Comparison of ENCODE assay signal across 18 cellular contexts in the genomic region with DNA sequence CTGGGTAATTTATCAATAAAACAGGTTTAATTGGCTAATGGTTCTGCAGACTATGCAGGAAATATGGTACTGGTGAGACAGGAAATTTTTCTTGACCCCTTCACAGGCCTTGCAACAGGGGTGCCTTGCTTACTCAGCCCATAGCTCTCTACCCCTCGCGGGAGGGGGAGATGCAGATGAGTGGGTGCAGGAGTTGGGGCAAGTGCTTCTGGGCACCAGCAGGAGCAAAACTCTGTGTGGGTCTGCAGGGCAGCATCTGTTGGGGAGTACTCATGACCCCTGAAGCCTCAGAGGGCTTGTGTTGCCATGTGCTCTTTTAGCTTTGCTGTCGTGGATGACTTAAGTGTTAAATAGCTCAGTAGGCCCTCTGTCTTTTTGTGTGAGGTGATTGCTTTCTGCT. TPM values are rescaled to one million over a fixed set of nuclear protein-coding genes. Genes with fewer than 3 reads are reported as not detected.
A peak's percentile ranks its signal among the peaks of the same experiment; 100 is the strongest.
DNase-seq lines count a peak whose midpoint lies in the region; ATAC-seq and TF ChIP-seq lines count a peak whose summit lies in the region.
"Had no signal": no experiment of that assay in that cellular context is flagged by ENCODE, and none has a peak within 500 bp of the region (broad histone marks: within the 10 kb centered on the region; RNA-seq: fewer than 3 reads in every experiment).

No MANE protein-coding gene starts in this region.

- no peaks in the 10 kb centered on the region for H3K27me3 ChIP-seq in GM23338 (ENCODE audit: insufficient read depth)
- H3K27me3 ChIP-seq: BLaER1 had no signal

- no peak overlapping the region for H3K4me3 ChIP-seq in GM23338
- H3K4me3 ChIP-seq: BLaER1, K562 had no signal

- peaks cover 100% of the 10 kb centered on the region for H3K79me2 ChIP-seq in GM23338 (replicated peaks; ENCODE audit: insufficient read depth)

- DNase-seq in GM23338 (ENCODE audit: low spot score) (no peak), glutamatergic neuron (no peak), NCI-H1105 (lab: John Stamatoyannopoulos, UW) (no peak), natural killer cell (no peak), T-helper 1 cell (no peak)
- DNase-seq: 8988T; Calu3; CD8-positive, alpha-beta T cell; DMS79 treated with DMSO at 0.1 percent for 48 hours; GF-D8; HFFc6; IMR-90 had no signal

- H3K9me3 Mint-ChIP-seq in GM23338: no peaks in the 10 kb centered on the region
- H3K9me3 Mint-ChIP-seq in glutamatergic neuron (ENCODE audit: unreplicated experiment): peaks cover under 1% of the 10 kb centered on the region
- H3K9me3 Mint-ChIP-seq in natural killer cell: peaks cover 7 to 10% of the 10 kb centered on the region in 2 donors
- H3K9me3 Mint-ChIP-seq: CD8-positive, alpha-beta T cell; HFFc6 had no signal

- H2AFZ ChIP-seq in GM23338: no peak overlapping the region

- no peaks in the 10 kb centered on the region for H3K9me2 ChIP-seq in GM23338 (ENCODE audit: insufficient read depth)

- H4K20me1 ChIP-seq in GM23338 (replicated peaks; ENCODE audit: insufficient read depth): peaks cover 16% of the 10 kb centered on the region
- H4K20me1 ChIP-seq: BLaER1 had no signal

- no peaks in the 10 kb centered on the region for H3F3A ChIP-seq in GM23338 (replicated peaks; ENCODE audit: low read depth)

- H3K36me3 ChIP-seq in GM23338 (ENCODE audit: insufficient read depth): no peaks in the 10 kb centered on the region
- H3K36me3 ChIP-seq: BLaER1 had no signal

- peaks cover 55% of the 10 kb centered on the region for H3K4me1 ChIP-seq in GM23338 (ENCODE audit: insufficient read depth)
- H3K4me1 ChIP-seq: BLaER1 had no signal

- H3K27ac Mint-ChIP-seq in GM23338 (peak overlapping the region; percentile 47; the same call in 1 of the 2 replicates), glutamatergic neuron (ENCODE audit: unreplicated experiment) (peak overlapping the region; percentile 68), natural killer cell (no peak overlapping the region)
- H3K27ac Mint-ChIP-seq: CD8-positive, alpha-beta T cell; HFFc6 had no signal

- H3K4me3 Mint-ChIP-seq in GM23338 (no peak overlapping the region; the same call in 2 of the 3 replicates), glutamatergic neuron (ENCODE audit: unreplicated experiment) (no peak overlapping the region), natural killer cell (no peak overlapping the region)
- H3K4me3 Mint-ChIP-seq: CD8-positive, alpha-beta T cell; HFFc6 had no signal

- ATAC-seq in GM23338 (peak; percentile 73), GM18520 (IDR thresholded peaks at IDR 0.05; ENCODE audit: unreplicated experiment) (no peak), natural killer cell (no peak)
- ATAC-seq: CD8-positive, alpha-beta T cell; HCT116; K562 had no signal

- H3K27me3 Mint-ChIP-seq in GM23338 (ENCODE audit: insufficient read depth, low read depth, poor library complexity): no peaks in the 10 kb centered on the region
- H3K27me3 Mint-ChIP-seq in glutamatergic neuron (ENCODE audit: unreplicated experiment): peaks cover 2% of the 10 kb centered on the region
- H3K27me3 Mint-ChIP-seq in natural killer cell (ENCODE audit: low read depth in 2 of 2): no peaks in the 10 kb centered on the region

- TF ChIP-seq CTCF in GM23338 (conservative IDR thresholded peaks at IDR 0.05; ENCODE audit: low read depth in 2 of 2) (no peak), VCaP (conservative IDR thresholded peaks at IDR 0.05) (no peak), glutamatergic neuron (IDR thresholded peaks at IDR 0.05; ENCODE audit: partially characterized antibody, unreplicated experiment) (no peak), natural killer cell (IDR thresholded peaks at IDR 0.05) (no peak)

- H3K27ac ChIP-seq in GM23338 (ENCODE audit: low read depth) (peak overlapping the region; percentile 55), VCaP (peak overlapping the region; percentile 86)
- H3K27ac ChIP-seq: BLaER1, HL-60 had no signal

- H3K4me2 ChIP-seq in GM23338: peak overlapping the region; percentile 11; the same call in 1 of the 2 replicates
- H3K4me2 ChIP-seq: BLaER1 had no signal

- H3K36me3 Mint-ChIP-seq in GM23338 (ENCODE audit: low read depth) (peaks cover 20% of the 10 kb centered on the region; the same call in 2 of the 3 replicates), glutamatergic neuron (ENCODE audit: unreplicated experiment) (no peaks in the 10 kb centered on the region), natural killer cell (no peaks in the 10 kb centered on the region)
- H3K36me3 Mint-ChIP-seq: CD8-positive, alpha-beta T cell had no signal

- intact Hi-C loops in natural killer cell (cut with micrococcal nuclease): no loop called here

- peaks cover 54% of the 10 kb centered on the region for H3K4me1 Mint-ChIP-seq in GM23338
- peaks cover 22% of the 10 kb centered on the region for H3K4me1 Mint-ChIP-seq in glutamatergic neuron (ENCODE audit: low read depth, unreplicated experiment)
- no peaks in the 10 kb centered on the region for H3K4me1 Mint-ChIP-seq in natural killer cell

TF ChIP-seq in GM23338, 12 proteins besides CTCF, POLR2A, EP300 and RAD21 (continues in another document):
- TF ChIP-seq REST (IDR thresholded peaks at IDR 0.05; ENCODE audit: unreplicated experiment) (no peak), POLR2AphosphoS5 (IDR thresholded peaks at IDR 0.05; ENCODE audit: low read depth) (no peak), CREB1 (CRISPR knock-in tag; IDR thresholded peaks at IDR 0.05; ENCODE audit: low read depth) (no peak), EZH2phosphoT487 (IDR thresholded peaks at IDR 0.05; ENCODE audit: unreplicated experiment) (no peak), ZNF331 (CRISPR knock-in tag; IDR thresholded peaks at IDR 0.05; ENCODE audit: low read depth) (no peak), STAT1 (IDR thresholded peaks at IDR 0.05; ENCODE audit: unreplicated experiment) (no peak)
- TF ChIP-seq, protein P1, sequence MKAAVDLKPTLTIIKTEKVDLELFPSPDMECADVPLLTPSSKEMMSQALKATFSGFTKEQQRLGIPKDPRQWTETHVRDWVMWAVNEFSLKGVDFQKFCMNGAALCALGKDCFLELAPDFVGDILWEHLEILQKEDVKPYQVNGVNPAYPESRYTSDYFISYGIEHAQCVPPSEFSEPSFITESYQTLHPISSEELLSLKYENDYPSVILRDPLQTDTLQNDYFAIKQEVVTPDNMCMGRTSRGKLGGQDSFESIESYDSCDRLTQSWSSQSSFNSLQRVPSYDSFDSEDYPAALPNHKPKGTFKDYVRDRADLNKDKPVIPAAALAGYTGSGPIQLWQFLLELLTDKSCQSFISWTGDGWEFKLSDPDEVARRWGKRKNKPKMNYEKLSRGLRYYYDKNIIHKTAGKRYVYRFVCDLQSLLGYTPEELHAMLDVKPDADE (IDR thresholded peaks at IDR 0.05): no peak

RNA-seq across cellular contexts. Expression of gene GULP1, which starts 48.6 kb away (rescaled TPM):
- total RNA-seq in GM23338 (2014; rRNA removed; shearing (Covaris generic)): 181 and 200 TPM in 2 replicates
- polyA plus RNA-seq in GM23338 (2016; fragmentation: Nextera tagmentation; extraction: Ambion mirVana): 75.3 and 94.6 TPM in 2 replicates
- total RNA-seq in glutamatergic neuron (ENCODE audit: unreplicated experiment) (17.7 TPM), natural killer cell (not detected)
- total RNA-seq: CD8-positive, alpha-beta T cell had no signal

Comparison
In these comparisons a context has a peak if more than half of its experiments do, and no peak if none do; other contexts are left out.
1. H3K27ac Mint-ChIP-seq: peak in GM23338 (single experiment) and glutamatergic neuron (single experiment); none in natural killer cell (0 of 2).
2. RNA of gene GULP1, which starts 48.6 kb away (total RNA-seq): 181 to 200 TPM in GM23338 and 17.7 TPM in glutamatergic neuron (single experiment); not detected in natural killer cell; every median in the first group is over 10 times any median in the second.